Comparison of ENCODE assay signal across 1 cellular context in genomic region chr16:85554114-85554790, GRCh38.
TF ChIP-seq lines count a peak whose summit lies in the region.

No MANE protein-coding gene starts in this region.

TF ChIP-seq in HEK293, 187 proteins besides CTCF, POLR2A, EP300 and RAD21 (continued from another document):
- TF ChIP-seq ZNF18 (tag by site-specific recombination; IDR thresholded peaks at IDR 0.05) = peak; percentile 87; the same call in 1 of the 2 replicates
- peak; percentile 94 for TF ChIP-seq ZBTB44 (tag by site-specific recombination; IDR thresholded peaks at IDR 0.05)
- TF ChIP-seq ZNF394 (tag by site-specific recombination; IDR thresholded peaks at IDR 0.05; ENCODE audit: borderline replicate concordance) = no peak
- no peak for TF ChIP-seq ZNF146 (tag by site-specific recombination; IDR thresholded peaks at IDR 0.05)
- no peak for TF ChIP-seq BCL11B (tag by site-specific recombination; IDR thresholded peaks at IDR 0.05; ENCODE audit: low read depth)
- TF ChIP-seq ZFP41 (tag by site-specific recombination; IDR thresholded peaks at IDR 0.05; ENCODE audit: borderline replicate concordance) = no peak
- TF ChIP-seq ZFP37 (tag by site-specific recombination; IDR thresholded peaks at IDR 0.05) = no peak
- TF ChIP-seq ZSCAN23 (tag by site-specific recombination; IDR thresholded peaks at IDR 0.05) = no peak
- TF ChIP-seq ZBTB17 (tag by site-specific recombination; IDR thresholded peaks at IDR 0.05) = peak; percentile 61
- no peak for TF ChIP-seq ZNF211 (tag by site-specific recombination; IDR thresholded peaks at IDR 0.05; ENCODE audit: low read depth)
- TF ChIP-seq ZFP3 (tag by site-specific recombination; IDR thresholded peaks at IDR 0.05; ENCODE audit: low read depth) = no peak
- peak; percentile 24; the same call in 1 of the 2 replicates for TF ChIP-seq ZIC2 (tag by site-specific recombination; IDR thresholded peaks at IDR 0.05)
- no peak for TF ChIP-seq ZNF155 (tag by site-specific recombination; IDR thresholded peaks at IDR 0.05)
- TF ChIP-seq ZXDB (tag by site-specific recombination; IDR thresholded peaks at IDR 0.05) = peak; percentile 86
- peak; percentile 51 for TF ChIP-seq ZBTB11 (tag by site-specific recombination; conservative IDR thresholded peaks at IDR 0.05; ENCODE audit: low read depth)
- no peak for TF ChIP-seq ZNF777 (tag by site-specific recombination; IDR thresholded peaks at IDR 0.05; ENCODE audit: borderline replicate concordance)
- peak; percentile 87 for TF ChIP-seq PRDM1 (tag by site-specific recombination; IDR thresholded peaks at IDR 0.05)
- no peak for TF ChIP-seq REST (tag by site-specific recombination; IDR thresholded peaks at IDR 0.05)
- TF ChIP-seq ZNF266 (tag by site-specific recombination; IDR thresholded peaks at IDR 0.05; ENCODE audit: low read depth) = no peak
- no peak for TF ChIP-seq ZNF221 (tag by site-specific recombination; IDR thresholded peaks at IDR 0.05; ENCODE audit: borderline replicate concordance)
- no peak for TF ChIP-seq ZNF561 (tag by site-specific recombination; IDR thresholded peaks at IDR 0.05; ENCODE audit: borderline replicate concordance)
- peak; percentile 14; the same call in 1 of the 2 replicates for TF ChIP-seq ZBTB8A (tag by site-specific recombination; IDR thresholded peaks at IDR 0.05)
- TF ChIP-seq ZNF513 (tag by site-specific recombination; IDR thresholded peaks at IDR 0.05) = no peak
- no peak for TF ChIP-seq ZNF837 (tag by site-specific recombination; IDR thresholded peaks at IDR 0.05)
- no peak for TF ChIP-seq ZNF548 (tag by site-specific recombination; IDR thresholded peaks at IDR 0.05)
- no peak for TF ChIP-seq ZNF585B (tag by site-specific recombination; IDR thresholded peaks at IDR 0.05)
- TF ChIP-seq ZNF610 (tag by site-specific recombination; IDR thresholded peaks at IDR 0.05; ENCODE audit: borderline replicate concordance) = no peak
- TF ChIP-seq ZNF274 (IDR thresholded peaks at IDR 0.05; ENCODE audit: low read length) = no peak
- TF ChIP-seq ZNF274 (tag by site-specific recombination; IDR thresholded peaks at IDR 0.05; ENCODE audit: borderline replicate concordance) = no peak
- peak; percentile 16; the same call in 1 of the 2 replicates for TF ChIP-seq IKZF3 (tag by site-specific recombination; IDR thresholded peaks at IDR 0.05)
- 0 out of 2 replicates have a peak, but pooled peaks have one; percentile 6 for TF ChIP-seq ZFHX2 (tag by site-specific recombination; conservative IDR thresholded peaks at IDR 0.05)
- no peak for TF ChIP-seq ZNF19 (tag by site-specific recombination; IDR thresholded peaks at IDR 0.05; ENCODE audit: low read depth)
- 0 out of 2 replicates have a peak, but pooled peaks have one; percentile 10 for TF ChIP-seq KLF10 (tag by site-specific recombination; IDR thresholded peaks at IDR 0.05)
- TF ChIP-seq WT1 (tag by site-specific recombination; IDR thresholded peaks at IDR 0.05) = peak; percentile 52
- no peak for TF ChIP-seq ZBTB26 (tag by site-specific recombination; optimal IDR thresholded peaks at IDR 0.05)
- no peak for TF ChIP-seq AEBP2 (tag by site-specific recombination; IDR thresholded peaks at IDR 0.05; ENCODE audit: borderline replicate concordance)
- TF ChIP-seq ZNF785 (tag by site-specific recombination; IDR thresholded peaks at IDR 0.05) = no peak
- no peak for TF ChIP-seq ZNF133 (tag by site-specific recombination; IDR thresholded peaks at IDR 0.05)
- peak; percentile 91 for TF ChIP-seq MZF1 (tag by site-specific recombination; IDR thresholded peaks at IDR 0.05; ENCODE audit: borderline replicate concordance)
- no peak for TF ChIP-seq HOXA7 (CRISPR knock-in tag; IDR thresholded peaks at IDR 0.05; ENCODE audit: borderline replicate concordance)
- TF ChIP-seq FEZF1 (tag by site-specific recombination; IDR thresholded peaks at IDR 0.05) = peak; percentile 50; the same call in 1 of the 2 replicates
- TF ChIP-seq PATZ1 (tag by site-specific recombination; IDR thresholded peaks at IDR 0.05) = peak; percentile 77
- no peak for TF ChIP-seq ZNF10 (tag by site-specific recombination; IDR thresholded peaks at IDR 0.05)
- no peak for TF ChIP-seq ZNF747 (tag by site-specific recombination; IDR thresholded peaks at IDR 0.05)
- no peak for TF ChIP-seq ZEB2 (tag by site-specific recombination; IDR thresholded peaks at IDR 0.05)
- peak; percentile 44; the same call in 1 of the 2 replicates for TF ChIP-seq ZNF398 (tag by site-specific recombination; IDR thresholded peaks at IDR 0.05)
TF ChIP-seq in HEK293: peak in this region for 24.
